8 cellular contexts compared by ENCODE assay signal in the genomic region with DNA sequence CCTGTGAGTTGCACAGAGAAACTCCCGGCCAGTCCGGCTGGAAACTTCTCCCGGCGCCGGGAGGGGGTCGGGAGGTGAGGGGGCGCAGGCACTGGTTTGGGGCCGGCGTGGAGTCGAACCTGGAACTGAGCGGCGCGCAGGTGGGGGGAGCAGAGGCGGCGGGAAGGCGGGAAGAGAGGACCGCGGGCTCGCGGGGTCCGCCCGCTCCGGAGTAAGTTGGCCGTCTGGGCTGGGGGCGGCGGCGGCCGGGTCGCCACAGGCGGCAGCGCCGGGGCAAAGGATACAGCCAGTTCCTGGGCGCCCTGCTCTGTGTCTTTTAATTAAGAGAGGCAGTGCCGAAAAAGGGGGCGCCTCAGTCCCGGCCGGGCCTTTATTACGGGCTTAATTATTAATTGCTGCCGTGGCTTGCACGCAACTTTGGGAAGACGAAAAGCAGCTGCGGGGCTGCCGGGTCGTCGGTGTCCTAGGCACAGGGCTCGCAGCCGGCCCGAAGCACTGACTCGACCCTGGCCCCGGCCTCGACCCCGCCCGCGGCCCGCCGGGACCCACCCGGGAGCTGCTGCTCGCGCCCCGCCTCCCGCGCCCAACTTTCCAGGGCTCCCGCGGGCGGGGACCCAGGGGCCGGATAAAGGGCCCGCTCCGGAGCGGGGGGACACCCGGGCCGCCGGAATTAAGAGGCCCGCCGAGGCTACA. TPM values are rescaled to one million over a fixed set of nuclear protein-coding genes. Genes with fewer than 3 reads are reported as not detected.
DNase-seq lines count a peak whose midpoint lies in the region; ATAC-seq and TF ChIP-seq lines count a peak whose summit lies in the region.

No MANE protein-coding gene starts in this region.

- CTCF ChIA-PET in activated naive CD4-positive, alpha-beta T cell treated with anti-CD3 and anti-CD28 coated beads, Interleukin-2, amount 10 ng/mL, durations not matched to agents 7 days and 5 days (lab: Charles Lee) = interaction anchor here (1.0 to 1.4 kb wide), 3 partner anchors 20 to 76 kb away, joined by 3 read pairs; no protein-coding TSS in a partner anchor

- H3K4me3 ChIP-seq in lower leg skin (ENCODE audit: low read depth, poor library complexity, severe bottlenecking) (peak overlapping the region; percentile 20), tibial nerve (peak overlapping the region; percentile 33 to 75 (median 48))

- intact Hi-C loops in lower leg skin (cut with DNase I; ENCODE audit: low total_unique reads) = no loop called here

- no peaks in the 10 kb centered on the region for H3K9me3 Mint-ChIP-seq in activated naive CD4-positive, alpha-beta T cell treated with anti-CD3 and anti-CD28 coated beads, Interleukin-2, amount 10 ng/mL, durations not matched to agents 7 days and 5 days
- H3K9me3 Mint-ChIP-seq in activated naive CD4-positive, alpha-beta T cell treated with anti-CD3 and anti-CD28 coated beads, Interleukin-2, amount 50 U/mL, for 72 hours = no peaks in the 10 kb centered on the region
- peaks cover 0 to 3% (median 0%) of the 10 kb centered on the region in 5 experiments for H3K9me3 Mint-ChIP-seq in brain

- H3K9me3 ChIP-seq in tibial nerve = no peaks in the 10 kb centered on the region

- TF ChIP-seq POLR2A in lower leg skin (IDR thresholded peaks at IDR 0.05) (no peak), tibial nerve (IDR thresholded peaks at IDR 0.05) (no peak)

- peaks cover 15% of the 10 kb centered on the region for H3K4me1 Mint-ChIP-seq in activated naive CD4-positive, alpha-beta T cell treated with anti-CD3 and anti-CD28 coated beads, Interleukin-2, amount 10 ng/mL, durations not matched to agents 7 days and 5 days
- peaks cover 65% of the 10 kb centered on the region for H3K4me1 Mint-ChIP-seq in brain

- peaks cover 95% of the 10 kb centered on the region for H3K27me3 Mint-ChIP-seq in activated naive CD4-positive, alpha-beta T cell treated with anti-CD3 and anti-CD28 coated beads, Interleukin-2, amount 10 ng/mL, durations not matched to agents 7 days and 5 days
- H3K27me3 Mint-ChIP-seq in brain = peaks cover 74% of the 10 kb centered on the region

- H3K4me3 Mint-ChIP-seq in activated naive CD4-positive, alpha-beta T cell treated with anti-CD3 and anti-CD28 coated beads, Interleukin-2, amount 10 ng/mL, durations not matched to agents 7 days and 5 days = peak overlapping the region; percentile 79
- H3K4me3 Mint-ChIP-seq in brain = peak overlapping the region; percentile 93 to 96 (median 95)

- H3K27me3 ChIP-seq in tibial nerve = peaks cover 0 to 93% of the 10 kb centered on the region in 2 donors

- H3K36me3 Mint-ChIP-seq in activated naive CD4-positive, alpha-beta T cell treated with anti-CD3 and anti-CD28 coated beads, Interleukin-2, amount 10 ng/mL, durations not matched to agents 7 days and 5 days = peaks cover 3% of the 10 kb centered on the region
- peaks cover 0 to 6% of the 10 kb centered on the region in 2 donors for H3K36me3 Mint-ChIP-seq in activated naive CD4-positive, alpha-beta T cell treated with anti-CD3 and anti-CD28 coated beads, Interleukin-2, amount 50 U/mL, for 72 hours
- H3K36me3 Mint-ChIP-seq in brain = no peaks in the 10 kb centered on the region

- peaks cover 0 to 44% (median 23%) of the 10 kb centered on the region in 4 donors for H3K4me1 ChIP-seq in tibial nerve

- ATAC-seq in activated naive CD4-positive, alpha-beta T cell treated with anti-CD3 and anti-CD28 coated beads, Interleukin-2, amount 50 U/mL, for 72 hours = no peak
- no peak for ATAC-seq in GM19455 (IDR thresholded peaks at IDR 0.05; ENCODE audit: unreplicated experiment)
- ATAC-seq in HG03469 (IDR thresholded peaks at IDR 0.05; ENCODE audit: unreplicated experiment) = no peak

- WGBS in lower leg skin, 2 donors = 1 to 2% methylated on average over 46 to 54 of the region's 74 CpGs
- 0 to 1% methylated on average over 49 to 56 of the region's 74 CpGs for WGBS in tibial nerve, 2 donors

- H3K27ac ChIP-seq in tibial nerve = no peak overlapping the region

- H3K36me3 ChIP-seq in tibial nerve = no peaks in the 10 kb centered on the region

- TF ChIP-seq CTCF in brain (conservative IDR thresholded peaks at IDR 0.05) (no peak), lower leg skin (IDR thresholded peaks at IDR 0.05) (no peak), tibial nerve (IDR thresholded peaks at IDR 0.05) (no peak)

- no peak for DNase-seq in activated naive CD4-positive, alpha-beta T cell treated with anti-CD3 and anti-CD28 coated beads, Interleukin-2, amount 10 ng/mL, durations not matched to agents 7 days and 5 days
- DNase-seq in activated naive CD4-positive, alpha-beta T cell treated with anti-CD3 and anti-CD28 coated beads, Interleukin-2, amount 50 U/mL, for 72 hours (ENCODE audit: low spot score in 2 of 2) = no peak
- DNase-seq in lower leg skin (ENCODE audit: low spot score in 2 of 2) (no peak), tibial nerve (ENCODE audit: low spot score in 2 of 2) (no peak), dedifferentiated amniotic fluid mesenchymal stem cell (ENCODE audit: extremely low spot score) (no peak)

- H3K27ac Mint-ChIP-seq in activated naive CD4-positive, alpha-beta T cell treated with anti-CD3 and anti-CD28 coated beads, Interleukin-2, amount 10 ng/mL, durations not matched to agents 7 days and 5 days = no peak overlapping the region
- no peak overlapping the region for H3K27ac Mint-ChIP-seq in activated naive CD4-positive, alpha-beta T cell treated with anti-CD3 and anti-CD28 coated beads, Interleukin-2, amount 50 U/mL, for 72 hours
- H3K27ac Mint-ChIP-seq in brain = peak overlapping the region in 2 of 5 experiments; percentile 84 to 93

- TF ChIP-seq EP300 in tibial nerve (IDR thresholded peaks at IDR 0.05) = no peak

RNA-seq across cellular contexts. Expression of a gene that starts 1.1 kb away (rescaled TPM):
- 1 to 10 TPM; 2.2 to 2.4 TPM for total RNA-seq in activated naive CD4-positive, alpha-beta T cell treated with anti-CD3 and anti-CD28 coated beads, Interleukin-2, amount 50 U/mL, for 72 hours
- 8.9 TPM for polyA plus RNA-seq in brain (ENCODE audit: insufficient read depth, low read depth, low replicate concordance)
- total RNA-seq in lower leg skin = 1 to 10 TPM in 1 of 4 donors, under 1 TPM in 3; 0.10 to 1.0 (median 0.29) TPM
- 10 to 100 TPM in 1 of 4 donors, 1 to 10 TPM in 1, under 1 TPM in 2; 0.63 to 21.4 (median 1.0) TPM for total RNA-seq in tibial nerve
